8 cellular contexts compared by ENCODE assay signal in the genomic region with DNA sequence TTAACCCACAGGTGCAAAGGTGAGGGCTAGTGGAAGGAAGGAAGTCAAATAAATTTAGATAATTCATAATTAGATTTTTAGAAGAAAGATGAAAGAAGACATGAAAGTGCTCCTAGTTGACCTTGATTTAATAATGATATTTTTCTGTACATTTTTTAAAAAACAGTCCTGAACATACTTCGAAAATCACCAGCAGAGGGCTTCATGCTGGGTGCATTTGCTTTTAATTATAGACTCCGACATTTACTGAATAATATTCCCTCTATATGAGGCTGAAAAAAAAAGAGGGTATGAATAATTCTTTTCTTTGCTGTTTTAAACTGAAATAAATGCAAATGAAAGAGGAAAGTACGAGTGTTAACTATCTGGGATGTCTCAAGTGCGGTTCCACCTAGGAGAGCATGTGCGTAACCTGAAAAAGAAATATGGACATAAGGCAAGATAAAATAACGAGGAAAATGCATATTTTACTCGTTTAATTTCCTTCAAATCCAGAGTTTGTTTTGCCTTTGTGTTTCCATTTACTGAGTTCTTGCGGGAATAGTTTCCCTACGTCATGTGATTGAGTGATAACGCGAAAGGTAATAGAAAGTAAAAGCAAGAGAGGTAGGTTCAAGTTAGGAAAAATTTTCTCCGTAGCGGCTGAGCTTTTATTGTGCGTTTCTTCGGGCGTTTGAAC. TPM values are rescaled to one million over a fixed set of nuclear protein-coding genes. Genes with fewer than 3 reads are reported as not detected.
DNase-seq lines count a peak whose midpoint lies in the region; ATAC-seq and TF ChIP-seq lines count a peak whose summit lies in the region.

No MANE protein-coding gene starts in this region.

- peak overlapping the region; percentile 73 to 87 (median 81) for H3K4me3 Mint-ChIP-seq in immature natural killer cell

- peaks cover 5 to 29% (median 9%) of the 10 kb centered on the region in 6 donors for H3K9me3 Mint-ChIP-seq in immature natural killer cell

- H3K36me3 Mint-ChIP-seq in immature natural killer cell: peaks cover 0 to 5% (median 0%) of the 10 kb centered on the region in 3 donors

- ATAC-seq in GM19035 (IDR thresholded peaks at IDR 0.05; ENCODE audit: unreplicated experiment): peak; percentile 51
- ATAC-seq in HG03354 (IDR thresholded peaks at IDR 0.05; ENCODE audit: poor library complexity, severe bottlenecking, unreplicated experiment): peak; percentile 42

- intact Hi-C loops in testis (cut with DNase I; ENCODE audit: low total_unique reads): no loop called here

- peak; percentile 22; the same call in 1 of the 2 replicates for TF ChIP-seq CTCF in WERI-Rb-1 (IDR thresholded peaks at IDR 0.05; ENCODE audit: low read depth, low read length)
- TF ChIP-seq CTCF in testis (IDR thresholded peaks at IDR 0.05): peak in 1 of 3 experiments; percentile 26

- DNase-seq in Caki2 (ENCODE audit: low read depth): peak; percentile 54
- no peak for DNase-seq in WERI-Rb-1
- DNase-seq in immature natural killer cell: no peak
- no peak for DNase-seq in testis
- DNase-seq in NCI-H510A treated with DMSO at 0.1 percent for 48 hours (lab: John Stamatoyannopoulos, UW): no peak
- DNase-seq in activated CD4-positive, alpha-beta T cell treated with anti-CD3 and anti-CD28 coated beads, Interleukin-2, amount 50 U/mL, for 48 hours: no peak

- H3K27ac Mint-ChIP-seq in immature natural killer cell: no peak overlapping the region

- H3K27ac ChIP-seq in WERI-Rb-1 (no peak overlapping the region), testis (no peak overlapping the region)

- H3K36me3 ChIP-seq in WERI-Rb-1: no peaks in the 10 kb centered on the region
- H3K36me3 ChIP-seq in testis (ENCODE audit: low read depth, missing control alignments): no peaks in the 10 kb centered on the region

- WGBS in testis, 2 donors: 3 to 4% methylated on average over 16 of the region's 16 CpGs

- TF ChIP-seq POLR2A in testis (IDR thresholded peaks at IDR 0.05): no peak

- peaks cover 3% of the 10 kb centered on the region for H3K4me1 ChIP-seq in testis

- no peaks in the 10 kb centered on the region for H3K9me3 ChIP-seq in WERI-Rb-1 (ENCODE audit: severe bottlenecking)
- no peaks in the 10 kb centered on the region for H3K9me3 ChIP-seq in testis

- H3K27me3 Mint-ChIP-seq in immature natural killer cell (ENCODE audit: low read depth in 3 of 3): peaks cover 9 to 24% (median 12%) of the 10 kb centered on the region in 3 donors

- H3K4me3 ChIP-seq in WERI-Rb-1 (ENCODE audit: low read depth, low read length) (peak overlapping the region; percentile 55), testis (peak overlapping the region; percentile 13 to 46)

- H3K27me3 ChIP-seq in WERI-Rb-1 (ENCODE audit: insufficient read depth, low read depth, severe bottlenecking) (peaks cover 13% of the 10 kb centered on the region), testis (peaks cover 5% of the 10 kb centered on the region)

- in situ Hi-C loops in Caki2 (cut with HindIII; ENCODE audit: low pct_unique_long_range_greater_than_20kb, low sequenced_read_pairs): no loop called here

- peaks cover 3 to 14% of the 10 kb centered on the region in 2 donors for H3K4me1 Mint-ChIP-seq in immature natural killer cell

RNA-seq across cellular contexts. Expression of a gene that starts 3.1 kb away (rescaled TPM):
- not detected in 2 replicates for total RNA-seq in Caki2 (2014; rRNA removed; shearing (Covaris generic); ENCODE audit: low replicate concordance)
- not detected for polyA plus RNA-seq in immature natural killer cell
- under 1 TPM; 0.19 to 0.24 TPM for total RNA-seq in testis
- polyA plus RNA-seq in testis (ENCODE audit: insufficient read depth, low read depth, low replicate concordance): 0.63 TPM
